In the genomic region with DNA sequence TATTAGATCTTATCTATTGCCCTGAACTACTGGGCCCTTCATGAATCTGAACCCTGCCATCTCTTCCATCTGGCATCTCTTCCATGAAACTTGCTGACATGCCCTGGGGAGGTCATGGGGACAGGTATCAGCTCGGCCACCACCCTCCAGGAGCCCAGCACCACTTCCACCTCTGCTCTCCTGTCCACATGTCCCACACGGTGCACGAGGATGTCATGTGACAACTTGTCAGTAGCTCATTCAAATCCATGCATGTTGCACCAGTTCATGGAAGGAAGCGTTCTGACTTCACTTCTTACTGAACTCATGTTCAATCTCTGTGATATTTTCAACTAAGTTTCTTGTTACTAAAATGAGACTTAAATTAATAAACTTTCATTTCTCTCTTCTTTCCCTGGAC, we compare ENCODE assay signal across 20 cellular contexts.
DNase-seq lines count a peak whose midpoint lies in the region; ATAC-seq and TF ChIP-seq lines count a peak whose summit lies in the region.
"Had no signal": no experiment of that assay in that cellular context is flagged by ENCODE, and none has a peak within 500 bp of the region (broad histone marks: within the 10 kb centered on the region; RNA-seq: fewer than 3 reads in every experiment).

No MANE protein-coding gene starts in this region.

- H4K20me1 ChIP-seq in BLaER1 = peaks cover 88% of the 10 kb centered on the region

- H3K9ac ChIP-seq in BLaER1 (no peak overlapping the region), parathyroid adenoma (no peak overlapping the region)

- H3K36me3 Mint-ChIP-seq in central memory CD8-positive, alpha-beta T cell (ENCODE audit: insufficient read depth) = peaks cover 3% of the 10 kb centered on the region

- CTCF ChIA-PET in HEK293T (lab: Yijun Ruan, JAX) = no interaction called here

- no peaks in the 10 kb centered on the region for H3K27me3 Mint-ChIP-seq in central memory CD8-positive, alpha-beta T cell
- H3K27me3 Mint-ChIP-seq: CD4-positive, alpha-beta T cell had no signal

- H3K4me3 Mint-ChIP-seq in central memory CD8-positive, alpha-beta T cell = no peak overlapping the region
- H3K4me3 Mint-ChIP-seq: CD4-positive, alpha-beta T cell had no signal

- H3K27ac ChIP-seq in BLaER1 = peak overlapping the region; percentile 28; the same call in 1 of the 2 replicates
- peak overlapping the region; percentile 32 for H3K27ac ChIP-seq in parathyroid adenoma
- H3K27ac ChIP-seq: adrenal gland, breast epithelium had no signal

- TF ChIP-seq CTCF in parathyroid adenoma (IDR thresholded peaks at IDR 0.05) = no peak

- DNase-seq in HEK293T (ENCODE audit: extremely low spot score) (no peak), GOT3 (lab: John Stamatoyannopoulos, UW) (no peak)
- no peak for DNase-seq in central memory CD8-positive, alpha-beta T cell (ENCODE audit: low spot score in 2 of 2)
- DNase-seq: ACHN; activated gamma-delta T cell; adrenal gland; CD4-positive, alpha-beta T cell; cortex of kidney; DMS53; NCI-H1417; NCI-H2107; NCI-H510A; SHP77; stimulated activated CD8-positive, alpha-beta memory T cell treated with anti-CD3 and anti-CD28 coated beads, Interleukin-4, amount 100 ng/mL, for 48 hours had no signal

- POLR2A ChIA-PET in HEK293T (lab: Yijun Ruan, JAX) = interaction anchor here (0.7 to 1.0 kb wide), 3 partner anchors 14 to 263 kb away, joined by 3 read pairs; partner anchors contain the start of gene PPIL2

- H3K4me1 Mint-ChIP-seq in central memory CD8-positive, alpha-beta T cell = peaks cover 20% of the 10 kb centered on the region

- H3K4me2 ChIP-seq in BLaER1 (peak overlapping the region; percentile 60), parathyroid adenoma (ENCODE audit: low read length) (peak overlapping the region; percentile 17)

- H3K9me3 Mint-ChIP-seq in central memory CD8-positive, alpha-beta T cell = no peaks in the 10 kb centered on the region
- H3K9me3 Mint-ChIP-seq: CD4-positive, alpha-beta T cell had no signal

- no peaks in the 10 kb centered on the region for H3K9me3 ChIP-seq in BLaER1
- no peaks in the 10 kb centered on the region for H3K9me3 ChIP-seq in parathyroid adenoma (ENCODE audit: control insufficient read depth, low read length)
- H3K9me3 ChIP-seq: adrenal gland, breast epithelium had no signal

- peaks cover 40% of the 10 kb centered on the region for H3K36me3 ChIP-seq in BLaER1
- H3K36me3 ChIP-seq in parathyroid adenoma (ENCODE audit: control insufficient read depth, insufficient read depth, low read length) = no peaks in the 10 kb centered on the region
- H3K36me3 ChIP-seq: adrenal gland, breast epithelium had no signal

- H3K4me3 ChIP-seq in BLaER1 = no peak overlapping the region
- no peak overlapping the region for H3K4me3 ChIP-seq in parathyroid adenoma (ENCODE audit: low read depth, low read length)
- H3K4me3 ChIP-seq: adrenal gland, breast epithelium had no signal

- H3K27me3 ChIP-seq in BLaER1 = no peaks in the 10 kb centered on the region
- no peaks in the 10 kb centered on the region for H3K27me3 ChIP-seq in parathyroid adenoma (ENCODE audit: control insufficient read depth, insufficient read depth, low read length)
- H3K27me3 ChIP-seq: adrenal gland, breast epithelium had no signal

- H3K79me2 ChIP-seq in parathyroid adenoma = no peaks in the 10 kb centered on the region

- no peak for ATAC-seq in central memory CD8-positive, alpha-beta T cell (replicated peaks; ENCODE audit: extremely low read depth, poor library complexity, severe bottlenecking)
- ATAC-seq in HG03135 (IDR thresholded peaks at IDR 0.05; ENCODE audit: unreplicated experiment) (no peak), GM21515 (IDR thresholded peaks at IDR 0.05; ENCODE audit: unreplicated experiment) (no peak), GM21381 (IDR thresholded peaks at IDR 0.05; ENCODE audit: unreplicated experiment) (no peak)

- H3K27ac Mint-ChIP-seq in central memory CD8-positive, alpha-beta T cell (ENCODE audit: low read depth) = peak overlapping the region; percentile 70
- H3K27ac Mint-ChIP-seq: CD4-positive, alpha-beta T cell had no signal

- H2AFZ ChIP-seq in parathyroid adenoma = no peak overlapping the region

- peaks cover 57% of the 10 kb centered on the region for H3K4me1 ChIP-seq in BLaER1
- peaks cover 10% of the 10 kb centered on the region for H3K4me1 ChIP-seq in parathyroid adenoma
- H3K4me1 ChIP-seq: adrenal gland, breast epithelium had no signal

TF ChIP-seq in HEK293T, 16 proteins besides CTCF, POLR2A, EP300 and RAD21:
- TF ChIP-seq SP1 (IDR thresholded peaks at IDR 0.05) = no peak
- TF ChIP-seq L3MBTL2 (conservative IDR thresholded peaks at IDR 0.05) = 0 out of 2 replicates have a peak, but pooled peaks have one; percentile 12
- no peak for TF ChIP-seq LEF1 (IDR thresholded peaks at IDR 0.05; ENCODE audit: borderline replicate concordance)
- no peak for TF ChIP-seq ELF4 (IDR thresholded peaks at IDR 0.05)
- TF ChIP-seq CTBP1 (IDR thresholded peaks at IDR 0.05; ENCODE audit: borderline replicate concordance) = no peak
